In the genomic region with DNA sequence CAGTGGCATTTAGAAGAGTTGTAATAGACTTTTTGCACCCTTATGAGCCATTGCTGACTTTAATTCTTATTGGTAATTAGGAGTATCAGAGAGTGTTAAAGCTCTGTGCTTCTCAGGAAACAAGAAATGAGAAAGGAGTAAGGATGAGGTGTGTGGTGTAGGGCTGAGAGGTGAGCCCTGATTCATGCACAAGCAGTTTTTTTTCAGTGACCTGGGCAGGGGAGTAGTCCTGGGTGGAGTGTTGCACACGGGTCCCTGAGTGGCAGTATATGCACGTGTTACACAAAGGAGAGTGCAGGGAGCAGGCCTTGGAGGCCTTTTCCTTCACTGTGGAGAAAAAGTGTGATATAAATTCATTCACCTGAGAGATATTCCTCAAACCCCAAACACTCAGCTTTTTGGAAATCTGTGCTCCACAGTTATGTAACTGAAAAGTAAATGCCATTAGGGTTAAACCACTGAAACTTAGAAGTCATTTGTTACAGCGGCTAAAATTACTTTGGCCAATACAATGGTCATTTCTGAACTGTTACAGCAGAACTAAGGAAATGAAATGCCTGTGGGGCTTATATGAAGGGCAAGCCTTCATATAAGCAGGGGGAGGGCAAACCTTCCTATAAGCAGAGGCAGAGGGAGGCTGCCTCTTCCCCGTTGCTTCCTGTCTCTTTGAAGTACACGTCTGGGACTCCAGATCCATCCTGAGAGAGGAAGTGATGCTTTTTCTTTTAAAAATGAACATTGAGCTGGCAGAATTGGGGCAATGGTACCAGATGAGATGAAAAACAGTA, we compare ENCODE assay signal across 15 cellular contexts.
DNase-seq lines count a peak whose midpoint lies in the region; ATAC-seq and TF ChIP-seq lines count a peak whose summit lies in the region.
"Had no signal": no experiment of that assay in that cellular context is flagged by ENCODE, and none has a peak within 500 bp of the region (broad histone marks: within the 10 kb centered on the region; RNA-seq: fewer than 3 reads in every experiment).

No MANE protein-coding gene starts in this region.

- H3K27ac Mint-ChIP-seq in activated naive CD8-positive, alpha-beta T cell treated with anti-CD3 and anti-CD28 coated beads, Interleukin-2, amount 10 ng/mL, durations not matched to agents 7 days and 5 days = no peak overlapping the region
- H3K27ac Mint-ChIP-seq in activated naive CD8-positive, alpha-beta T cell treated with anti-CD3 and anti-CD28 coated beads for 36 hours = no peak overlapping the region
- H3K27ac Mint-ChIP-seq in activated naive CD8-positive, alpha-beta T cell treated with anti-CD3 and anti-CD28 coated beads, Interleukin-2, amount 50 U/mL, for 24 hours = no peak overlapping the region
- no peak overlapping the region for H3K27ac Mint-ChIP-seq in osteocyte (ENCODE audit: unreplicated experiment)

- H3K36me3 Mint-ChIP-seq in activated naive CD8-positive, alpha-beta T cell treated with anti-CD3 and anti-CD28 coated beads, Interleukin-2, amount 10 ng/mL, durations not matched to agents 7 days and 5 days = no peaks in the 10 kb centered on the region
- no peaks in the 10 kb centered on the region for H3K36me3 Mint-ChIP-seq in activated naive CD8-positive, alpha-beta T cell treated with anti-CD3 and anti-CD28 coated beads for 36 hours
- no peaks in the 10 kb centered on the region for H3K36me3 Mint-ChIP-seq in activated naive CD8-positive, alpha-beta T cell treated with anti-CD3 and anti-CD28 coated beads, Interleukin-2, amount 50 U/mL, for 24 hours (ENCODE audit: low read depth)
- no peaks in the 10 kb centered on the region for H3K36me3 Mint-ChIP-seq in osteocyte (ENCODE audit: unreplicated experiment)

- POLR2A ChIA-PET in activated naive CD8-positive, alpha-beta T cell treated with anti-CD3 and anti-CD28 coated beads, Interleukin-2, amount 10 ng/mL, durations not matched to agents 7 days and 5 days (lab: Charles Lee) = no interaction called here

- no peak for TF ChIP-seq CTCF in osteocyte (IDR thresholded peaks at IDR 0.05)

- no peaks in the 10 kb centered on the region for H3K9me3 Mint-ChIP-seq in activated naive CD8-positive, alpha-beta T cell treated with anti-CD3 and anti-CD28 coated beads, Interleukin-2, amount 10 ng/mL, durations not matched to agents 7 days and 5 days
- H3K9me3 Mint-ChIP-seq in activated naive CD8-positive, alpha-beta T cell treated with anti-CD3 and anti-CD28 coated beads for 36 hours = no peaks in the 10 kb centered on the region
- H3K9me3 Mint-ChIP-seq in activated naive CD8-positive, alpha-beta T cell treated with anti-CD3 and anti-CD28 coated beads, Interleukin-2, amount 50 U/mL, for 24 hours = no peaks in the 10 kb centered on the region
- no peaks in the 10 kb centered on the region for H3K9me3 Mint-ChIP-seq in osteocyte (ENCODE audit: unreplicated experiment)

- H3K27me3 ChIP-seq in SJCRH30 = no peaks in the 10 kb centered on the region; the same call in 1 of the 2 replicates
- H3K27me3 ChIP-seq: dorsolateral prefrontal cortex had no signal

- H3K9me3 ChIP-seq in SJCRH30 (replicated peaks) = no peaks in the 10 kb centered on the region
- H3K9me3 ChIP-seq: thoracic aorta had no signal

- H3K4me1 ChIP-seq in SJCRH30 = no peaks in the 10 kb centered on the region

- no peak overlapping the region for H3K4me3 ChIP-seq in SJCRH30
- H3K4me3 ChIP-seq: dorsolateral prefrontal cortex, thoracic aorta had no signal

- ATAC-seq in activated naive CD8-positive, alpha-beta T cell treated with anti-CD3 and anti-CD28 coated beads, Interleukin-2, amount 10 ng/mL, durations not matched to agents 7 days and 5 days (ENCODE audit: low read depth) = peak; percentile 56
- ATAC-seq in HG03432 (IDR thresholded peaks at IDR 0.05; ENCODE audit: unreplicated experiment) = peak; percentile 79
- peak; percentile 64 for ATAC-seq in activated naive CD8-positive, alpha-beta T cell treated with anti-CD3 and anti-CD28 coated beads, Interleukin-2, amount 50 U/mL, for 24 hours
- ATAC-seq: HCT116 had no signal

- peaks cover 9% of the 10 kb centered on the region for H3K27me3 Mint-ChIP-seq in activated naive CD8-positive, alpha-beta T cell treated with anti-CD3 and anti-CD28 coated beads, Interleukin-2, amount 10 ng/mL, durations not matched to agents 7 days and 5 days
- H3K27me3 Mint-ChIP-seq in activated naive CD8-positive, alpha-beta T cell treated with anti-CD3 and anti-CD28 coated beads for 36 hours = no peaks in the 10 kb centered on the region
- H3K27me3 Mint-ChIP-seq in activated naive CD8-positive, alpha-beta T cell treated with anti-CD3 and anti-CD28 coated beads, Interleukin-2, amount 50 U/mL, for 24 hours = peaks cover under 1% of the 10 kb centered on the region
- peaks cover 3% of the 10 kb centered on the region for H3K27me3 Mint-ChIP-seq in osteocyte (ENCODE audit: unreplicated experiment)

- DNase-seq in activated naive CD8-positive, alpha-beta T cell treated with anti-CD3 and anti-CD28 coated beads, Interleukin-2, amount 10 ng/mL, durations not matched to agents 7 days and 5 days = no peak
- DNase-seq in activated naive CD8-positive, alpha-beta T cell treated with anti-CD3 and anti-CD28 coated beads for 36 hours = no peak
- no peak for DNase-seq in activated naive CD8-positive, alpha-beta T cell treated with anti-CD3 and anti-CD28 coated beads, Interleukin-2, amount 50 U/mL, for 24 hours
- DNase-seq in osteocyte (ENCODE audit: extremely low spot score, unreplicated experiment) (no peak), SJCRH30 (no peak), HT-29 (ENCODE audit: low spot score) (no peak)
- no peak for DNase-seq in stimulated activated CD4-positive, alpha-beta T cell treated with anti-CD3 and anti-CD28 coated beads, Interleukin-15, amount 100 ng/mL, for 24 hours
- DNase-seq: ACHN, DMS 273 treated with DMSO at 0.1 percent for 48 hours, dorsolateral prefrontal cortex, foreskin fibroblast, MV-4-11 had no signal

- no peak overlapping the region for H3K27ac ChIP-seq in SJCRH30
- H3K27ac ChIP-seq: thoracic aorta had no signal

- H3K36me3 ChIP-seq in SJCRH30 = no peaks in the 10 kb centered on the region
- H3K36me3 ChIP-seq: thoracic aorta had no signal

- H3K4me3 Mint-ChIP-seq in activated naive CD8-positive, alpha-beta T cell treated with anti-CD3 and anti-CD28 coated beads, Interleukin-2, amount 10 ng/mL, durations not matched to agents 7 days and 5 days = peak overlapping the region; percentile 47
- no peak overlapping the region for H3K4me3 Mint-ChIP-seq in activated naive CD8-positive, alpha-beta T cell treated with anti-CD3 and anti-CD28 coated beads for 36 hours
- no peak overlapping the region for H3K4me3 Mint-ChIP-seq in activated naive CD8-positive, alpha-beta T cell treated with anti-CD3 and anti-CD28 coated beads, Interleukin-2, amount 50 U/mL, for 24 hours
- no peak overlapping the region for H3K4me3 Mint-ChIP-seq in osteocyte (ENCODE audit: unreplicated experiment)

- peaks cover 12% of the 10 kb centered on the region for H3K4me1 Mint-ChIP-seq in activated naive CD8-positive, alpha-beta T cell treated with anti-CD3 and anti-CD28 coated beads, Interleukin-2, amount 10 ng/mL, durations not matched to agents 7 days and 5 days
- H3K4me1 Mint-ChIP-seq in activated naive CD8-positive, alpha-beta T cell treated with anti-CD3 and anti-CD28 coated beads for 36 hours = peaks cover 11% of the 10 kb centered on the region
- peaks cover 9% of the 10 kb centered on the region for H3K4me1 Mint-ChIP-seq in activated naive CD8-positive, alpha-beta T cell treated with anti-CD3 and anti-CD28 coated beads, Interleukin-2, amount 50 U/mL, for 24 hours
- H3K4me1 Mint-ChIP-seq in osteocyte (ENCODE audit: unreplicated experiment) = peaks cover 14% of the 10 kb centered on the region
